ENCODE assay signal across 22 cellular contexts in the genomic region with DNA sequence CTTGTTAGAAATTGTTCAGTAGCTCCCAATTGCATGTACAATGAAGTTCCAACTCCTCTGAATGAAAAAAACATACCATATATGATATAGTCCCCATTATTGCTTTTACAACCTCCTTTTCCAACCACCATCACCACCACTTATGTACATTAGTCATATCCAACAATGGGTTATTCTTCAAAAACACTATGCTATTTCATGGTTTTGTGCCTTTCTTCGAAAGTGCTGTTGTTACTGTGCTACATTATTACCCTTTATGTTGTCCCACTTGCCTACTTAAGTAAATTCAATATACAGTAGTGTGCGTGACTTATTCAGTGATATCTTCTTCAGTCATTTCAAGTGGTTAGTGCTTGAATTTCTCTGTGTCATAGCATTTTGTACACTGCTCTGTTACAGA.
"Had no signal": no experiment of that assay in that cellular context is flagged by ENCODE, and none has a peak within 500 bp of the region (broad histone marks: within the 10 kb centered on the region; RNA-seq: fewer than 3 reads in every experiment).

No MANE protein-coding gene starts in this region.

- H3K27me3 Mint-ChIP-seq: activated CD4-positive, alpha-beta memory T cell treated with anti-CD3 and anti-CD28 coated beads for 36 hours; memory B cell; naive thymus-derived CD8-positive, alpha-beta T cell; stimulated activated naive CD8-positive, alpha-beta T cell treated with anti-CD3 and anti-CD28 coated beads, Interleukin-15, amount 100 ng/mL, for 72 hours had no signal

- H3K27ac Mint-ChIP-seq: activated CD4-positive, alpha-beta memory T cell treated with anti-CD3 and anti-CD28 coated beads for 36 hours had no signal

- DNase-seq: activated CD4-positive, alpha-beta memory T cell treated with anti-CD3 and anti-CD28 coated beads for 36 hours; activated effector memory CD4-positive, alpha-beta T cell treated with anti-CD3 and anti-CD28 coated beads, Interleukin-2, amount 50 U/mL, for 16 hours; activated naive CD4-positive, alpha-beta T cell treated with anti-CD3 and anti-CD28 coated beads, Interleukin-2, amount 50 U/mL, for 16 hours; activated T-cell treated with anti-CD3 and anti-CD28 coated beads for 4 hours; adrenal gland; cerebellar nuclear complex; cortex of kidney; left ventricle myocardium superior; naive thymus-derived CD8-positive, alpha-beta T cell; ovary; psoas muscle; stimulated activated CD4-positive, alpha-beta T cell treated with anti-CD3 and anti-CD28 coated beads, Interleukin-4, amount 100 ng/mL, for 1 hour; stimulated activated naive CD8-positive, alpha-beta T cell treated with anti-CD3 and anti-CD28 coated beads, Interleukin-15, amount 100 ng/mL, for 72 hours; T-helper 2 cell; transverse colon; uterus had no signal

- H3K4me3 ChIP-seq: adrenal gland, breast epithelium, esophagus muscularis mucosa, ovary, psoas muscle, smooth muscle cell, suprapubic skin, transverse colon, uterus had no signal

- ATAC-seq: left ventricle myocardium superior; naive thymus-derived CD8-positive, alpha-beta T cell; psoas muscle; sciatic nerve; stimulated activated naive CD8-positive, alpha-beta T cell treated with anti-CD3 and anti-CD28 coated beads, Interleukin-15, amount 100 ng/mL, for 72 hours had no signal

- H3K9me3 ChIP-seq: adrenal gland, breast epithelium, esophagus muscularis mucosa, ovary, psoas muscle, suprapubic skin, transverse colon, uterus had no signal

- H3K9me3 Mint-ChIP-seq: activated CD4-positive, alpha-beta memory T cell treated with anti-CD3 and anti-CD28 coated beads for 36 hours; memory B cell; naive thymus-derived CD8-positive, alpha-beta T cell; stimulated activated naive CD8-positive, alpha-beta T cell treated with anti-CD3 and anti-CD28 coated beads, Interleukin-15, amount 100 ng/mL, for 72 hours had no signal

- H3K4me3 Mint-ChIP-seq: activated CD4-positive, alpha-beta memory T cell treated with anti-CD3 and anti-CD28 coated beads for 36 hours; memory B cell; naive thymus-derived CD8-positive, alpha-beta T cell; stimulated activated naive CD8-positive, alpha-beta T cell treated with anti-CD3 and anti-CD28 coated beads, Interleukin-15, amount 100 ng/mL, for 72 hours had no signal

- H3K36me3 ChIP-seq: breast epithelium, ovary, uterus had no signal

- H3K27me3 ChIP-seq: adrenal gland, breast epithelium, esophagus muscularis mucosa, ovary, suprapubic skin, transverse colon, uterus had no signal

- H3K4me1 ChIP-seq: suprapubic skin, uterus had no signal

- H3K27ac ChIP-seq: adrenal gland, breast epithelium, esophagus muscularis mucosa, ovary, psoas muscle, suprapubic skin, transverse colon, uterus had no signal
